In genomic region chr9:125705893-125706292, GRCh38 we compare ENCODE assay signal across 8 cellular contexts. TPM values are rescaled to one million over a fixed set of nuclear protein-coding genes. Genes with fewer than 3 reads are reported as not detected.
A peak's percentile ranks its signal among the peaks of the same experiment; 100 is the strongest.
DNase-seq lines count a peak whose midpoint lies in the region; ATAC-seq and TF ChIP-seq lines count a peak whose summit lies in the region.

No MANE protein-coding gene starts in this region.

- H3K36me3 ChIP-seq in left ventricle myocardium inferior (no peaks in the 10 kb centered on the region), mesodermal cell (ENCODE audit: control insufficient read depth, insufficient read depth, low read length) (peaks cover 7% of the 10 kb centered on the region), vagina (no peaks in the 10 kb centered on the region)

- peaks cover 41% of the 10 kb centered on the region for H3K4me1 ChIP-seq in left ventricle myocardium inferior
- peaks cover 15% of the 10 kb centered on the region for H3K4me1 ChIP-seq in mesodermal cell (ENCODE audit: control insufficient read depth, insufficient read depth, low read length, poor library complexity, severe bottlenecking)
- H3K4me1 ChIP-seq in vagina = peaks cover 33% of the 10 kb centered on the region

- H3K27ac ChIP-seq in left ventricle myocardium inferior (replicated peaks) (no peak overlapping the region), mesodermal cell (ENCODE audit: low read depth, low read length, severe bottlenecking) (no peak overlapping the region), vagina (no peak overlapping the region)

- peak overlapping the region; percentile 84 to 90 (median 89) for H3K4me3 Mint-ChIP-seq in brain

- DNase-seq in left ventricle myocardium inferior (no peak), Right ventricle myocardium superior (no peak), vagina (ENCODE audit: extremely low spot score in 2 of 2) (no peak)
- no peak for DNase-seq in stimulated activated CD4-positive, alpha-beta T cell treated with anti-CD3 and anti-CD28 coated beads, Interleukin-1b, Interleukin-23, amount 100 ng/mL, for 48 hours

- no peaks in the 10 kb centered on the region for H3K36me3 Mint-ChIP-seq in brain

- H3K27me3 ChIP-seq in left ventricle myocardium inferior (ENCODE audit: low read depth) (no peaks in the 10 kb centered on the region), vagina (no peaks in the 10 kb centered on the region)

- peaks cover 3% of the 10 kb centered on the region for H3K27me3 Mint-ChIP-seq in brain

- H3K9me3 Mint-ChIP-seq in brain = peaks cover 0 to 4% (median 0%) of the 10 kb centered on the region in 5 experiments

- ATAC-seq in Right ventricle myocardium superior (ENCODE audit: poor library complexity) (no peak), HG03097 (IDR thresholded peaks at IDR 0.05; ENCODE audit: low FRiP score, unreplicated experiment) (no peak), HG03565 (IDR thresholded peaks at IDR 0.05; ENCODE audit: unreplicated experiment) (no peak)

- TF ChIP-seq POLR2A in vagina (IDR thresholded peaks at IDR 0.05) = no peak

- peak overlapping the region; percentile 22 to 87 (median 55) for H3K27ac Mint-ChIP-seq in brain

- WGBS in mesodermal cell (ENCODE audit: insufficient coverage in 2 of 2), 2 experiments = 88 to 92% methylated on average over 2 to 3 of the region's 4 CpGs

- H3K4me1 Mint-ChIP-seq in brain = peaks cover 49% of the 10 kb centered on the region

- TF ChIP-seq CTCF in left ventricle myocardium inferior (IDR thresholded peaks at IDR 0.05; ENCODE audit: borderline replicate concordance) (no peak), brain (conservative IDR thresholded peaks at IDR 0.05) (no peak), vagina (IDR thresholded peaks at IDR 0.05) (no peak)

- peak overlapping the region; percentile 95 for H3K4me3 ChIP-seq in left ventricle myocardium inferior
- peak overlapping the region; percentile 96 for H3K4me3 ChIP-seq in mesodermal cell (ENCODE audit: extremely low read depth, insufficient read depth, low read length, poor library complexity, severe bottlenecking)
- H3K4me3 ChIP-seq in vagina = peak overlapping the region; percentile 86 to 88

- H3K9me3 ChIP-seq in left ventricle myocardium inferior (replicated peaks) (no peaks in the 10 kb centered on the region), mesodermal cell (ENCODE audit: control insufficient read depth, low read length) (no peaks in the 10 kb centered on the region), vagina (no peaks in the 10 kb centered on the region)

- intact Hi-C loops in left ventricle myocardium inferior (cut with micrococcal nuclease) = no loop called here
- intact Hi-C loops in Right ventricle myocardium superior (cut with DNase I) = no loop called here
- intact Hi-C loops in vagina (cut with DNase I) = no loop called here

RNA-seq across cellular contexts. Expression of gene MAPKAP1, which starts 1.1 kb away (rescaled TPM):
- total RNA-seq in left ventricle myocardium inferior = 127 TPM
- 122 TPM for total RNA-seq in Right ventricle myocardium superior
- 87.1 TPM for polyA plus RNA-seq in brain (ENCODE audit: insufficient read depth, low read depth, low replicate concordance)
- 86.4 TPM for polyA plus RNA-seq in mesodermal cell (2013, experiment 1 of 2)
- polyA plus RNA-seq in mesodermal cell (2013, experiment 2 of 2) = 74.2 TPM
- 70.7 TPM for total RNA-seq in vagina

RNA-seq across cellular contexts. Expression of gene PBX3, which starts 41.3 kb away (rescaled TPM):
- total RNA-seq in left ventricle myocardium inferior = 44.2 TPM
- 54.1 TPM for total RNA-seq in Right ventricle myocardium superior
- 13.1 TPM for polyA plus RNA-seq in brain (ENCODE audit: insufficient read depth, low read depth, low replicate concordance)
- polyA plus RNA-seq in mesodermal cell (2013, experiment 1 of 2) = 61.6 TPM
- polyA plus RNA-seq in mesodermal cell (2013, experiment 2 of 2) = 60.1 TPM
- total RNA-seq in vagina = 82.3 TPM
